9 cellular contexts compared by ENCODE assay signal in genomic region chr22:49971232-49972162, GRCh38. TPM values are rescaled to one million over a fixed set of nuclear protein-coding genes. Genes with fewer than 3 reads are reported as not detected.
DNase-seq lines count a peak whose midpoint lies in the region; ATAC-seq and TF ChIP-seq lines count a peak whose summit lies in the region.
"Had no signal": no experiment of that assay in that cellular context is flagged by ENCODE, and none has a peak within 500 bp of the region (broad histone marks: within the 10 kb centered on the region; RNA-seq: fewer than 3 reads in every experiment).

No MANE protein-coding gene starts in this region.

- no peak overlapping the region for H3K27ac Mint-ChIP-seq in WTC11
- H3K27ac Mint-ChIP-seq in memory B cell, result peak overlapping the region; percentile 90

- H3K9me3 Mint-ChIP-seq in WTC11 (no peaks in the 10 kb centered on the region), memory B cell (no peaks in the 10 kb centered on the region)

- H3K36me3 Mint-ChIP-seq in WTC11 (no peaks in the 10 kb centered on the region), memory B cell (no peaks in the 10 kb centered on the region)

- DNase-seq in Ammon's horn (ENCODE audit: low spot score), result peak; percentile 59
- peak; percentile 44 for DNase-seq in WTC11 (ENCODE audit: low spot score)
- peak; percentile 58 for DNase-seq in effector CD8-positive, alpha-beta T cell (lab: John Stamatoyannopoulos, UW)
- DNase-seq in memory B cell (ENCODE audit: low spot score in 2 of 2), result peak in 1 of 2 donors; percentile 54
- DNase-seq in stimulated activated CD8-positive, alpha-beta memory T cell treated with anti-CD3 and anti-CD28 coated beads, Interleukin-4, amount 100 ng/mL, for 4 hours (ENCODE audit: low read depth in 2 of 2, low spot score in 1 of 2), result peak; percentile 59 to 75
- DNase-seq in NCI-H510A treated with DMSO at 0.1 percent for 48 hours (lab: John Stamatoyannopoulos, UW), result no peak

- CTCF ChIA-PET in WTC11 (lab: Charles Lee), result interaction anchor here (0.9 to 2.9 kb wide), 5 partner anchors 9 to 59 kb away, joined by 3 to 14 read pairs (median 5); no protein-coding TSS in a partner anchor

- peak overlapping the region; percentile 61 for H3K4me3 Mint-ChIP-seq in WTC11
- H3K4me3 Mint-ChIP-seq in memory B cell, result peak overlapping the region; percentile 77

- no peak for TF ChIP-seq CTCF in WTC11 (IDR thresholded peaks at IDR 0.05)

- ATAC-seq in GM19324 (IDR thresholded peaks at IDR 0.05; ENCODE audit: low FRiP score, unreplicated experiment) (peak; percentile 32), HG03442 (IDR thresholded peaks at IDR 0.05; ENCODE audit: unreplicated experiment) (peak; percentile 24), WTC11 (peak; percentile 56), memory B cell (ENCODE audit: low read depth) (peak; percentile 15)

- peaks cover 8% of the 10 kb centered on the region for H3K27me3 Mint-ChIP-seq in WTC11 (ENCODE audit: low read depth)
- peaks cover 2% of the 10 kb centered on the region for H3K27me3 Mint-ChIP-seq in memory B cell

- POLR2A ChIA-PET in WTC11 (lab: Charles Lee), result interaction anchor here (0.7 to 0.9 kb wide), 2 partner anchors 12 to 835 kb away, joined by 3 read pairs; no protein-coding TSS in a partner anchor

- H3K4me1 Mint-ChIP-seq in WTC11 (peaks cover 6% of the 10 kb centered on the region), memory B cell (peaks cover 29% of the 10 kb centered on the region)

TF ChIP-seq in WTC11, 78 proteins besides CTCF, POLR2A, EP300 and RAD21:
- TF ChIP-seq ZBTB43 (CRISPR knock-in tag; IDR thresholded peaks at IDR 0.05) (no peak), CBFB (CRISPR knock-in tag; IDR thresholded peaks at IDR 0.05; ENCODE audit: low read depth) (no peak), ZMAT4 (CRISPR knock-in tag; IDR thresholded peaks at IDR 0.05) (no peak), MLX (CRISPR knock-in tag; IDR thresholded peaks at IDR 0.05) (no peak), MYBL2 (CRISPR knock-in tag; IDR thresholded peaks at IDR 0.05) (0 out of 2 replicates have a peak, but pooled peaks have one; percentile 3)

RNA-seq across cellular contexts. Expression of gene PIM3, which starts 10.9 kb away (rescaled TPM):
- total RNA-seq in WTC11 (2021), result 42.9 to 45.7 TPM (median 44.3 TPM) in 3 replicates

RNA-seq across cellular contexts. Expression of gene IL17REL, which starts 41.1 kb away (rescaled TPM):
- 0.23 to 0.34 TPM (median 0.24 TPM) in 3 replicates for total RNA-seq in WTC11 (2021)
- total RNA-seq: HT1080 had no signal

RNA-seq across cellular contexts. Expression of gene CRELD2, which starts 53.1 kb away (rescaled TPM):
- 34.9 to 42.8 TPM (median 35.2 TPM) in 3 replicates for total RNA-seq in WTC11 (2021)

RNA-seq across cellular contexts. Expression of gene ALG12, which starts 53.3 kb away (rescaled TPM):
- total RNA-seq in WTC11 (2021), result 26.5 to 29.2 TPM (median 26.7 TPM) in 3 replicates
